15 cellular contexts compared by ENCODE assay signal in genomic region chr6:24831771-24832718, GRCh38. TPM values are rescaled to one million over a fixed set of nuclear protein-coding genes. Genes with fewer than 3 reads are reported as not detected.
A peak's percentile ranks its signal among the peaks of the same experiment; 100 is the strongest.
DNase-seq lines count a peak whose midpoint lies in the region; ATAC-seq and TF ChIP-seq lines count a peak whose summit lies in the region.
"Had no signal": no experiment of that assay in that cellular context is flagged by ENCODE, and none has a peak within 500 bp of the region (broad histone marks: within the 10 kb centered on the region; RNA-seq: fewer than 3 reads in every experiment).

No MANE protein-coding gene starts in this region.

- H3K4me1 ChIP-seq in GM23248 (ENCODE audit: insufficient read depth) = peaks cover 16% of the 10 kb centered on the region; the same call in 1 of the 2 replicates
- peaks cover 14% of the 10 kb centered on the region for H3K4me1 ChIP-seq in mammary epithelial cell (ENCODE audit: insufficient read depth, low read length)
- peaks cover 0 to 5% (median 2%) of the 10 kb centered on the region in 4 donors for H3K4me1 ChIP-seq in sigmoid colon

- H3K4me3 ChIP-seq in GM23248 (peak overlapping the region; percentile 39; the same call in 1 of the 2 replicates), mammary epithelial cell (replicated peaks in 1 of 3; ENCODE audit: insufficient read depth in 1 of 3, low read depth in 2 of 3, low read length in 3 of 3) (no peak overlapping the region), sigmoid colon (no peak overlapping the region)
- H3K4me3 ChIP-seq: skin epidermis had no signal

- no peak for TF ChIP-seq CTCF in mammary epithelial cell (conservative IDR thresholded peaks at IDR 0.05 in 1 of 2, IDR thresholded peaks at IDR 0.05 in 1 of 2; ENCODE audit: extremely low read depth in 1 of 2, insufficient read depth in 1 of 2, low read depth in 1 of 2, low read length in 2 of 2)
- no peak for TF ChIP-seq CTCF in nephron progenitor cell (IDR thresholded peaks at IDR 0.05)
- TF ChIP-seq CTCF in WTC11 (IDR thresholded peaks at IDR 0.05) = no peak
- no peak for TF ChIP-seq CTCF in sigmoid colon (IDR thresholded peaks at IDR 0.05)

- POLR2A ChIA-PET in WTC11 (lab: Charles Lee) = no interaction called here

- H3K36me3 ChIP-seq in GM23248 (ENCODE audit: low read depth) = no peaks in the 10 kb centered on the region
- H3K36me3 ChIP-seq in mammary epithelial cell (ENCODE audit: insufficient read depth, low read length) = no peaks in the 10 kb centered on the region
- H3K36me3 ChIP-seq in sigmoid colon = peaks cover 0 to 11% (median 0%) of the 10 kb centered on the region in 4 donors
- H3K36me3 ChIP-seq: WERI-Rb-1 had no signal

- H4K20me1 ChIP-seq in GM23248 (ENCODE audit: insufficient read depth) = no peaks in the 10 kb centered on the region
- no peaks in the 10 kb centered on the region for H4K20me1 ChIP-seq in mammary epithelial cell (ENCODE audit: insufficient read depth, low read length)

- no peak for TF ChIP-seq POLR2A in sigmoid colon (IDR thresholded peaks at IDR 0.05)

- peak overlapping the region; percentile 78 for H3K27ac Mint-ChIP-seq in nephron progenitor cell
- no peak overlapping the region for H3K27ac Mint-ChIP-seq in WTC11
- H3K27ac Mint-ChIP-seq: activated naive CD8-positive, alpha-beta T cell treated with anti-CD3 and anti-CD28 coated beads, Interleukin-2, amount 10 ng/mL, durations not matched to agents 7 days and 5 days had no signal

- H3K27ac ChIP-seq in GM23248 = peak overlapping the region; percentile 69
- H3K27ac ChIP-seq in mammary epithelial cell (ENCODE audit: insufficient read depth, low read depth, low read length) = no peak overlapping the region
- no peak overlapping the region for H3K27ac ChIP-seq in sigmoid colon
- H3K27ac ChIP-seq: WERI-Rb-1 had no signal

- dilution Hi-C loops in mammary epithelial cell (cut with HindIII; ENCODE audit: low sequenced_read_pairs) = loop anchor here (25.0 kb wide), 1 partner anchor 230 kb away; no protein-coding TSS in a partner anchor

- H3K9ac ChIP-seq in GM23248 (peak overlapping the region; percentile 53), mammary epithelial cell (ENCODE audit: insufficient read depth, low read length) (no peak overlapping the region)

- peaks cover 17% of the 10 kb centered on the region; the same call in 1 of the 2 replicates for H3F3A ChIP-seq in GM23248 (ENCODE audit: insufficient read depth)

- peaks cover 6% of the 10 kb centered on the region for H3K27me3 Mint-ChIP-seq in nephron progenitor cell (ENCODE audit: low read depth, poor library complexity)
- no peaks in the 10 kb centered on the region for H3K27me3 Mint-ChIP-seq in WTC11 (ENCODE audit: low read depth)
- H3K27me3 Mint-ChIP-seq: activated naive CD8-positive, alpha-beta T cell treated with anti-CD3 and anti-CD28 coated beads, Interleukin-2, amount 10 ng/mL, durations not matched to agents 7 days and 5 days had no signal

- H3K9me2 ChIP-seq in GM23248 (ENCODE audit: insufficient read depth) = no peaks in the 10 kb centered on the region

- BruUV-seq in mammary epithelial cell (replicated peaks; lab: Mats Ljungman, UMichigan) = TSS peak; percentile 85

- H3K27me3 ChIP-seq in GM23248 (replicated peaks; ENCODE audit: insufficient read depth) (no peaks in the 10 kb centered on the region), mammary epithelial cell (ENCODE audit: insufficient read depth, low read length) (no peaks in the 10 kb centered on the region), sigmoid colon (no peaks in the 10 kb centered on the region)

- peak overlapping the region; percentile 64 for H3K4me2 ChIP-seq in GM23248 (ENCODE audit: unreplicated experiment)
- no peak overlapping the region for H3K4me2 ChIP-seq in mammary epithelial cell (ENCODE audit: insufficient read depth, low read depth, low read length)

- H3K4me3 Mint-ChIP-seq in nephron progenitor cell = no peak overlapping the region
- H3K4me3 Mint-ChIP-seq in WTC11 = no peak overlapping the region
- H3K4me3 Mint-ChIP-seq: activated naive CD8-positive, alpha-beta T cell treated with anti-CD3 and anti-CD28 coated beads, Interleukin-2, amount 10 ng/mL, durations not matched to agents 7 days and 5 days had no signal

- ATAC-seq in WTC11 = no peak

- H3K9me3 Mint-ChIP-seq in nephron progenitor cell (peaks cover 7% of the 10 kb centered on the region), WTC11 (no peaks in the 10 kb centered on the region)

- no peak for TF ChIP-seq EP300 in sigmoid colon (IDR thresholded peaks at IDR 0.05)

- H3K79me2 ChIP-seq in GM23248 (ENCODE audit: insufficient read depth) (no peaks in the 10 kb centered on the region), mammary epithelial cell (ENCODE audit: insufficient read depth, low read length) (no peaks in the 10 kb centered on the region)

- in situ Hi-C loops in GM23248 (cut with MboI) = no loop called here
- in situ Hi-C loops in mammary epithelial cell (cut with MboI; ENCODE audit: low sequenced_read_pairs in 2 of 2) = no loop called here

- H2AFZ ChIP-seq in GM23248 (peak overlapping the region; percentile 64), mammary epithelial cell (ENCODE audit: low read depth, low read length) (no peak overlapping the region)

- H3K36me3 Mint-ChIP-seq in nephron progenitor cell (ENCODE audit: low read depth) (no peaks in the 10 kb centered on the region), WTC11 (no peaks in the 10 kb centered on the region)

- peaks cover 22% of the 10 kb centered on the region for H3K4me1 Mint-ChIP-seq in nephron progenitor cell
- H3K4me1 Mint-ChIP-seq in WTC11 = peaks cover 19% of the 10 kb centered on the region

- H3K9me3 ChIP-seq in GM23248 (ENCODE audit: low read depth) = no peaks in the 10 kb centered on the region
- H3K9me3 ChIP-seq in mammary epithelial cell (replicated peaks; ENCODE audit: insufficient read depth, low read length) = no peaks in the 10 kb centered on the region
- no peaks in the 10 kb centered on the region for H3K9me3 ChIP-seq in sigmoid colon

- 7 to 8% methylated on average over 10 of the region's 10 CpGs for whole genome bisulfite sequencing in GM23248 (ENCODE audit: low coverage in 1 of 2, low lambda C conversion rate in 2 of 2, missing lambda C conversion rate in 2 of 2), 2 experiments
- 59% methylated on average over 9 of the region's 10 CpGs for WGBS in mammary epithelial cell (ENCODE audit: low coverage, missing lambda C conversion rate)
- 80 to 84% methylated on average over 10 of the region's 10 CpGs for WGBS in sigmoid colon, 2 donors

- DNase-seq in AG20443 (ENCODE audit: low spot score) = peak; percentile 66
- DNase-seq in GM23248 = peak; percentile 74
- no peak for DNase-seq in mammary epithelial cell
- no peak for DNase-seq in nephron progenitor cell
- no peak for DNase-seq in WTC11 (ENCODE audit: low spot score)
- DNase-seq in sigmoid colon = no peak
- DNase-seq in iPS-NIHi7 (ENCODE audit: extremely low spot score) = no peak
- DNase-seq in CD1c-positive myeloid dendritic cell (ENCODE audit: extremely low spot score) = no peak
- DNase-seq: activated naive CD8-positive, alpha-beta T cell treated with anti-CD3 and anti-CD28 coated beads, Interleukin-2, amount 10 ng/mL, durations not matched to agents 7 days and 5 days; DMS153; NCI-H2227 treated with DMSO at 0.1 percent for 48 hours; RPMI8226; WERI-Rb-1 had no signal

- intact Hi-C loops in mammary epithelial cell (cut with micrococcal nuclease) (no loop called here), sigmoid colon (cut with DNase I) (no loop called here)

- CTCF ChIA-PET in mammary epithelial cell (lab: Charles Lee; ENCODE audit: low non-redundant PET) = no interaction called here
- CTCF ChIA-PET in WTC11 (lab: Charles Lee) = interaction anchor here (0.9 to 1.6 kb wide), 2 partner anchors 160 to 186 kb away, joined by 3 read pairs; no protein-coding TSS in a partner anchor

TF ChIP-seq in WTC11, 78 proteins besides CTCF, POLR2A, EP300 and RAD21 (continues in another document):
- TF ChIP-seq MYBL2 (CRISPR knock-in tag; IDR thresholded peaks at IDR 0.05) = no peak
- no peak for TF ChIP-seq NR2C2 (CRISPR knock-in tag; IDR thresholded peaks at IDR 0.05)
- no peak for TF ChIP-seq GTF2I (CRISPR knock-in tag; conservative IDR thresholded peaks at IDR 0.05)
- no peak for TF ChIP-seq ZNF512 (CRISPR knock-in tag; IDR thresholded peaks at IDR 0.05; ENCODE audit: borderline replicate concordance)
- no peak for TF ChIP-seq PRRX2 (CRISPR knock-in tag; IDR thresholded peaks at IDR 0.05)
- TF ChIP-seq E2F1 (CRISPR knock-in tag; IDR thresholded peaks at IDR 0.05) = no peak

RNA-seq across cellular contexts. Expression of gene ARMH2, which starts 33.3 kb away (rescaled TPM):
- total RNA-seq in GM23248 (2014; rRNA removed; shearing (Covaris generic)) = not detected in 2 replicates
- not detected in 2 replicates for polyA plus RNA-seq in GM23248 (2016; fragmentation: Nextera tagmentation; extraction: Ambion mirVana)
- total RNA-seq in mammary epithelial cell = not detected
- polyA plus RNA-seq in mammary epithelial cell = not detected
- not detected for polyA minus RNA-seq in mammary epithelial cell
- total RNA-seq in WTC11 (2021) = not detected in 3 replicates
- total RNA-seq in sigmoid colon = not detected
- under 1 TPM in 1 of 3 donors, not detected in 2; 0.10 TPM for polyA plus RNA-seq in sigmoid colon
- total RNA-seq: M059J had no signal

RNA-seq across cellular contexts. Expression of gene GMNN, which starts 57.3 kb away (rescaled TPM):
- 8.4 and 16.2 TPM in 2 replicates for total RNA-seq in GM23248 (2014; rRNA removed; shearing (Covaris generic))
- polyA plus RNA-seq in GM23248 (2016; fragmentation: Nextera tagmentation; extraction: Ambion mirVana) = 25.0 and 26.5 TPM in 2 replicates
- total RNA-seq in mammary epithelial cell = 10 to 100 TPM in 1 of 2 donors, 1 to 10 TPM in 1; 8.0 to 36.3 TPM
- 43.7 TPM for polyA plus RNA-seq in mammary epithelial cell
- 14.9 TPM for polyA minus RNA-seq in mammary epithelial cell
- 83.7 to 98.5 TPM (median 88.5 TPM) in 3 replicates for total RNA-seq in WTC11 (2021)
- 1 to 10 TPM; 4.4 to 9.7 (median 8.2) TPM for total RNA-seq in sigmoid colon
- 10 to 100 TPM; 35.7 to 71.7 (median 52.9) TPM for polyA plus RNA-seq in sigmoid colon

Comparison
In these comparisons a context has a peak if more than half of its experiments do, and no peak if none do; other contexts are left out.
1. DNase-seq: peak in AG20443 (single experiment) and GM23248 (single experiment); none in mammary epithelial cell (single experiment), nephron progenitor cell (single experiment), WTC11 (single experiment), sigmoid colon (single experiment), iPS-NIHi7 (single experiment) and CD1c-positive myeloid dendritic cell (single experiment).